Comparison of ENCODE assay signal across 1 cellular context in the genomic region with DNA sequence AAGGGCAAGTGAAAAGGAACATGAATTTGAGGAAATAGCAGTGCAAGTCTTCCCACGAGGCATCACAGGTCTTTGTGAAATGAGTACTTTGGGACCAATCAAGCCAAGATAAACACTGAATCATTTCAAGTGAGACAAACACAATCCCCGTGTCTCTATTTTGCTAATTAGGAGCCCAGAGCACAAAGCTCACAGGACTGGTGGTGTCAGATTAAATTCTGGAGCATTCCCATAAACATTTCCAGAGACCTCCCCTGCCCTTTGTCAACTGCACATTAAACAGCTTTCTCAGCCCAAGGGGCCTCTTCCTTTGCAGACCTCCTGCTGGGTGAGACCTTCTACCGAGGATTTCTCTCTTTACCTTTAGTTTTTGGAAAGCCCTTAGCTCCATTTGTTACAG.
TF ChIP-seq lines count a peak whose summit lies in the region.

No MANE protein-coding gene starts in this region.

TF ChIP-seq in SK-N-SH, 30 proteins besides CTCF, POLR2A, EP300 and RAD21 (continued from another document):
- TF ChIP-seq YY1 (IDR thresholded peaks at IDR 0.05; ENCODE audit: low read depth) (no peak), FOXM1 (IDR thresholded peaks at IDR 0.05; ENCODE audit: low read depth) (no peak)
